Comparison of ENCODE assay signal across 8 cellular contexts in genomic region chr11:64996710-64997380, GRCh38. TPM values are rescaled to one million over a fixed set of nuclear protein-coding genes. Genes with fewer than 3 reads are reported as not detected.
DNase-seq lines count a peak whose midpoint lies in the region; ATAC-seq and TF ChIP-seq lines count a peak whose summit lies in the region.

Gene BATF2 (minus strand): TSS chr11:64996971. CDS start chr11:64996914, 57 bp downstream.

- H3K18ac ChIP-seq in mesenchymal stem cell (ENCODE audit: low read depth in 1 of 2, low read length in 2 of 2): peak within 1 kb of the TSS; percentile 75 to 83

- H4K20me1 ChIP-seq in Karpas-422 (ENCODE audit: insufficient read depth, low read depth, low read length): no peaks in the 10 kb centered on the region

- peaks cover 20% of the 10 kb centered on the region for H3K4me1 ChIP-seq in Karpas-422 (ENCODE audit: low read length)
- H3K4me1 ChIP-seq in SJSA1 (replicated peaks): peaks cover 10% of the 10 kb centered on the region
- peaks cover 14% of the 10 kb centered on the region for H3K4me1 ChIP-seq in mesenchymal stem cell (ENCODE audit: control insufficient read depth, insufficient read depth, low read depth, low read length)
- H3K4me1 ChIP-seq in tibial nerve: peaks cover 0 to 15% (median 4%) of the 10 kb centered on the region in 4 donors

- TF ChIP-seq EP300 in tibial nerve (IDR thresholded peaks at IDR 0.05): peak in 1 of 2 donors; percentile 43

- no peak within 1 kb of the TSS for H3K27ac ChIP-seq in Karpas-422 (ENCODE audit: low read length)
- no peak within 1 kb of the TSS for H3K27ac ChIP-seq in SJSA1
- no peak within 1 kb of the TSS for H3K27ac ChIP-seq in mesenchymal stem cell (ENCODE audit: low read length, poor library complexity, severe bottlenecking)
- peak within 1 kb of the TSS in 3 of 4 donors; percentile 12 to 71 (median 57) for H3K27ac ChIP-seq in tibial nerve

- H3K4me3 ChIP-seq in Karpas-422 (ENCODE audit: low read length) (peak within 1 kb of the TSS; percentile 25), SJSA1 (no peak within 1 kb of the TSS), mesenchymal stem cell (ENCODE audit: insufficient read depth in 1 of 2, low read depth in 1 of 2, low read length in 2 of 2) (no peak within 1 kb of the TSS), tibial nerve (peak within 1 kb of the TSS; percentile 15 to 48 (median 40))

- H2AK5ac ChIP-seq in mesenchymal stem cell (ENCODE audit: low read length, severe bottlenecking): no peak within 1 kb of the TSS

- no peak for ATAC-seq in GM18907 (IDR thresholded peaks at IDR 0.05; ENCODE audit: unreplicated experiment)
- no peak for ATAC-seq in HG03159 (IDR thresholded peaks at IDR 0.05; ENCODE audit: unreplicated experiment)

- TF ChIP-seq CTCF in tibial nerve (IDR thresholded peaks at IDR 0.05): peak; percentile 22 to 57 (median 44)

- peak within 1 kb of the TSS; percentile 57 for H2BK120ac ChIP-seq in mesenchymal stem cell (ENCODE audit: low read depth, low read length)

- peak within 1 kb of the TSS; percentile 22 for H3K9ac ChIP-seq in Karpas-422 (ENCODE audit: low read length)
- H3K9ac ChIP-seq in mesenchymal stem cell (ENCODE audit: low read length): no peak within 1 kb of the TSS

- no peak within 1 kb of the TSS for H2AFZ ChIP-seq in Karpas-422 (ENCODE audit: low read length)
- H2AFZ ChIP-seq in mesenchymal stem cell (ENCODE audit: low read depth, low read length): peak within 1 kb of the TSS; percentile 60

- H3K14ac ChIP-seq in mesenchymal stem cell (ENCODE audit: low read length in 2 of 2): no peak within 1 kb of the TSS

- no peaks in the 10 kb centered on the region for H3K27me3 ChIP-seq in Karpas-422 (ENCODE audit: low read length)
- H3K27me3 ChIP-seq in SJSA1 (replicated peaks): no peaks in the 10 kb centered on the region
- H3K27me3 ChIP-seq in mesenchymal stem cell (ENCODE audit: control insufficient read depth in 1 of 2, insufficient read depth in 1 of 2, low read length in 2 of 2): peaks cover 5 to 7% of the 10 kb centered on the region in 2 experiments
- no peaks in the 10 kb centered on the region for H3K27me3 ChIP-seq in tibial nerve

- H3K4ac ChIP-seq in mesenchymal stem cell (ENCODE audit: low read depth in 1 of 2, low read length in 2 of 2): peak within 1 kb of the TSS; percentile 35 to 85

- peak within 1 kb of the TSS; percentile 30 for H3K4me2 ChIP-seq in Karpas-422 (ENCODE audit: low read depth, low read length, poor library complexity, severe bottlenecking)
- H3K4me2 ChIP-seq in mesenchymal stem cell (ENCODE audit: low read length, poor library complexity, severe bottlenecking): no peak within 1 kb of the TSS

- H3K79me2 ChIP-seq in Karpas-422 (ENCODE audit: low read length): no peaks in the 10 kb centered on the region

- DNase-seq in DMS79 treated with DMSO at 0.1 percent for 48 hours (lab: John Stamatoyannopoulos, UW): peak; percentile 43
- peak; percentile 60 for DNase-seq in Karpas-422
- DNase-seq in SJSA1 (ENCODE audit: low read depth in 1 of 2, low spot score in 2 of 2): peak; percentile 49 to 77
- DNase-seq in epidermal melanocyte (ENCODE audit: insufficient read length, low spot score): peak; percentile 95
- peak; percentile 91 for DNase-seq in mesenchymal stem cell
- peak; percentile 24 to 25 for DNase-seq in tibial nerve (ENCODE audit: low spot score in 2 of 2)

- H3K79me1 ChIP-seq in mesenchymal stem cell (replicated peaks; ENCODE audit: low read length, poor library complexity, severe bottlenecking): no peaks in the 10 kb centered on the region

- peak in 1 of 2 donors; percentile 37 for TF ChIP-seq POLR2A in tibial nerve (IDR thresholded peaks at IDR 0.05)

- H3K9me2 ChIP-seq in Karpas-422 (replicated peaks; ENCODE audit: insufficient read depth, low read length): no peaks in the 10 kb centered on the region

- H2BK12ac ChIP-seq in mesenchymal stem cell (ENCODE audit: low read length in 2 of 2): peak within 1 kb of the TSS; percentile 53 to 54

- WGBS in mesenchymal stem cell: 32% methylated on average over 9 of the region's 9 CpGs
- WGBS in tibial nerve, 2 donors: 25 to 30% methylated on average over 8 to 9 of the region's 9 CpGs

- no peak within 1 kb of the TSS for H3K23ac ChIP-seq in mesenchymal stem cell (ENCODE audit: low read length in 2 of 2)

- peak within 1 kb of the TSS; percentile 54 for H4K91ac ChIP-seq in mesenchymal stem cell (ENCODE audit: low read length)

- no peaks in the 10 kb centered on the region for H3K36me3 ChIP-seq in Karpas-422 (ENCODE audit: insufficient read depth, low read length)
- no peaks in the 10 kb centered on the region for H3K36me3 ChIP-seq in SJSA1
- H3K36me3 ChIP-seq in mesenchymal stem cell (ENCODE audit: control insufficient read depth in 1 of 2, insufficient read depth in 2 of 2, low read depth in 1 of 2, low read length in 2 of 2): no peaks in the 10 kb centered on the region
- no peaks in the 10 kb centered on the region for H3K36me3 ChIP-seq in tibial nerve

- H2BK5ac ChIP-seq in mesenchymal stem cell (ENCODE audit: low read depth, low read length, poor library complexity, severe bottlenecking): no peak within 1 kb of the TSS

- peak within 1 kb of the TSS; percentile 37 for H2BK15ac ChIP-seq in mesenchymal stem cell (ENCODE audit: low read depth, poor library complexity, severe bottlenecking)

- peak within 1 kb of the TSS; percentile 81 for H4K8ac ChIP-seq in mesenchymal stem cell (ENCODE audit: low read length)

- H3K9me3 ChIP-seq in Karpas-422 (ENCODE audit: low read length) (no peaks in the 10 kb centered on the region), SJSA1 (replicated peaks) (no peaks in the 10 kb centered on the region), mesenchymal stem cell (ENCODE audit: control insufficient read depth, low read length) (no peaks in the 10 kb centered on the region), tibial nerve (no peaks in the 10 kb centered on the region)

RNA-seq across cellular contexts. Expression of gene BATF2, which starts in this region (rescaled TPM):
- total RNA-seq in Karpas-422 (2014; rRNA removed; shearing (Covaris generic); ENCODE audit: low replicate concordance): 0.18 and 1.1 TPM in 2 replicates
- not detected in 2 replicates for total RNA-seq in SJSA1 (2014; rRNA removed; shearing (Covaris generic))
- polyA plus RNA-seq in mesenchymal stem cell (2013, experiment 1 of 2): 2.2 TPM
- 2.3 TPM for polyA plus RNA-seq in mesenchymal stem cell (2013, experiment 2 of 2)
- total RNA-seq in tibial nerve: 1 to 10 TPM in 3 of 4 donors, under 1 TPM in 1; 0.63 to 9.6 (median 1.5) TPM

Comparison
In these comparisons a context has a peak if more than half of its experiments do, and no peak if none do; other contexts are left out.
1. Peak in DNase-seq in SJSA1; RNA of the gene not detected or under 1 TPM.
2. DNase-seq: peak in every context shown above with its lines; median percentile 95 in epidermal melanocyte; 91 in mesenchymal stem cell; 63 in SJSA1; 60 in Karpas-422; 43 in DMS79 treated with DMSO at 0.1 percent for 48 hours; 24 in tibial nerve.
3. H3K27ac ChIP-seq: peak in tibial nerve (3 of 4); none in Karpas-422 (single experiment), SJSA1 (single experiment) and mesenchymal stem cell (single experiment).
4. H3K4me3 ChIP-seq: peak in Karpas-422 (single experiment) and tibial nerve (4 of 4); none in SJSA1 (single experiment) and mesenchymal stem cell (0 of 2).